24 cellular contexts compared by ENCODE assay signal in genomic region chr1:101363891-101364318, GRCh38.
DNase-seq lines count a peak whose midpoint lies in the region; ATAC-seq, FAIRE-seq and TF ChIP-seq lines count a peak whose summit lies in the region.
"Had no signal": no experiment of that assay in that cellular context is flagged by ENCODE, and none has a peak within 500 bp of the region (broad histone marks: within the 10 kb centered on the region; RNA-seq: fewer than 3 reads in every experiment).

No MANE protein-coding gene starts in this region.

- H3K36me3 Mint-ChIP-seq in activated CD4-positive, alpha-beta T cell treated with anti-CD3 and anti-CD28 coated beads, Interleukin-2, amount 10 ng/mL, durations not matched to agents 24 days and 14 days (ENCODE audit: low read depth), result no peaks in the 10 kb centered on the region
- H3K36me3 Mint-ChIP-seq in activated CD8-positive, alpha-beta T cell treated with anti-CD3 and anti-CD28 coated beads, Interleukin-2, amount 10 ng/mL, durations not matched to agents 7 days and 5 days (ENCODE audit: low read depth), result no peaks in the 10 kb centered on the region
- H3K36me3 Mint-ChIP-seq: activated CD4-positive, alpha-beta memory T cell treated with anti-CD3 and anti-CD28 coated beads for 36 hours had no signal

- no peak for DNase-seq in GM12892 (ENCODE audit: insufficient read length)
- DNase-seq in SIG-M5 (lab: John Stamatoyannopoulos, UW), result no peak
- no peak for DNase-seq in pons (ENCODE audit: low spot score)
- DNase-seq in activated CD4-positive, alpha-beta T cell treated with anti-CD3 and anti-CD28 coated beads, Interleukin-2, amount 10 ng/mL, durations not matched to agents 24 days and 14 days, result no peak
- DNase-seq in activated CD8-positive, alpha-beta T cell treated with anti-CD3 and anti-CD28 coated beads, Interleukin-2, amount 10 ng/mL, durations not matched to agents 7 days and 5 days, result no peak
- DNase-seq: activated B cell treated with CpG ODN at 0.5 μM for 24 hours; activated CD4-positive, alpha-beta memory T cell treated with anti-CD3 and anti-CD28 coated beads for 36 hours; activated gamma-delta T cell treated with Interleukin-2 at 50 U/mL for 16 hours; Caco-2; colonic mucosa; esophagus squamous epithelium; gastrocnemius medialis; islet precursor cell; NCI-H1092 treated with DMSO at 0.1 percent for 48 hours; NCI-H2029; NCI-H226; NCI-H82; T-helper 9 cell; upper lobe of left lung had no signal

- no peak for TF ChIP-seq POLR2A in GM12892 (IDR thresholded peaks at IDR 0.05; ENCODE audit: low read depth, low read length)

- CTCF ChIA-PET in activated CD8-positive, alpha-beta T cell treated with anti-CD3 and anti-CD28 coated beads, Interleukin-2, amount 10 ng/mL, durations not matched to agents 7 days and 5 days (lab: Charles Lee), result interaction anchor here (1.0 to 1.8 kb wide), 3 partner anchors 55 to 142 kb away, joined by 3 to 8 read pairs (median 4); no protein-coding TSS in a partner anchor

- intact Hi-C loops in activated CD4-positive, alpha-beta T cell treated with anti-CD3 and anti-CD28 coated beads, Interleukin-2, amount 10 ng/mL, durations not matched to agents 24 days and 14 days (cut with micrococcal nuclease), result no loop called here

- H3K4me3 Mint-ChIP-seq in activated CD4-positive, alpha-beta T cell treated with anti-CD3 and anti-CD28 coated beads, Interleukin-2, amount 10 ng/mL, durations not matched to agents 24 days and 14 days, result no peak overlapping the region
- H3K4me3 Mint-ChIP-seq in activated CD8-positive, alpha-beta T cell treated with anti-CD3 and anti-CD28 coated beads, Interleukin-2, amount 10 ng/mL, durations not matched to agents 7 days and 5 days, result no peak overlapping the region
- H3K4me3 Mint-ChIP-seq: activated B cell treated with CpG ODN at 0.5 μM for 24 hours; activated CD4-positive, alpha-beta memory T cell treated with anti-CD3 and anti-CD28 coated beads for 36 hours; neural crest cell had no signal

- H3K9me3 Mint-ChIP-seq in activated CD4-positive, alpha-beta T cell treated with anti-CD3 and anti-CD28 coated beads, Interleukin-2, amount 10 ng/mL, durations not matched to agents 24 days and 14 days, result peaks cover 4% of the 10 kb centered on the region
- H3K9me3 Mint-ChIP-seq in activated CD8-positive, alpha-beta T cell treated with anti-CD3 and anti-CD28 coated beads, Interleukin-2, amount 10 ng/mL, durations not matched to agents 7 days and 5 days (ENCODE audit: insufficient read depth), result no peaks in the 10 kb centered on the region
- H3K9me3 Mint-ChIP-seq: activated CD4-positive, alpha-beta memory T cell treated with anti-CD3 and anti-CD28 coated beads for 36 hours had no signal

- H3K27ac Mint-ChIP-seq in activated CD4-positive, alpha-beta T cell treated with anti-CD3 and anti-CD28 coated beads, Interleukin-2, amount 10 ng/mL, durations not matched to agents 24 days and 14 days, result no peak overlapping the region
- no peak overlapping the region for H3K27ac Mint-ChIP-seq in activated CD8-positive, alpha-beta T cell treated with anti-CD3 and anti-CD28 coated beads, Interleukin-2, amount 10 ng/mL, durations not matched to agents 7 days and 5 days
- H3K27ac Mint-ChIP-seq: activated CD4-positive, alpha-beta memory T cell treated with anti-CD3 and anti-CD28 coated beads for 36 hours had no signal

- H3K27ac ChIP-seq in KOPT-K1 (ENCODE audit: low read depth, low read length, poor library complexity, severe bottlenecking), result peak overlapping the region; percentile 40
- H3K27ac ChIP-seq: colonic mucosa, gastrocnemius medialis, prostate gland, upper lobe of left lung had no signal

- POLR2A ChIA-PET in activated CD8-positive, alpha-beta T cell treated with anti-CD3 and anti-CD28 coated beads, Interleukin-2, amount 10 ng/mL, durations not matched to agents 7 days and 5 days (lab: Charles Lee), result interaction anchor here (0.5 kb wide), 1 partner anchor 12 kb away, joined by 4 read pairs; no protein-coding TSS in a partner anchor

- H3K9me3 ChIP-seq in KOPT-K1 (ENCODE audit: insufficient read depth, low read length, poor library complexity, severe bottlenecking), result peaks cover 27% of the 10 kb centered on the region
- H3K9me3 ChIP-seq: Caco-2, colonic mucosa, esophagus squamous epithelium, gastrocnemius medialis, prostate gland, upper lobe of left lung had no signal

- FAIRE-seq in GM12892 (lab: Jason Lieb, UNC), result peak; percentile 84

- H3K4me1 Mint-ChIP-seq in activated CD4-positive, alpha-beta T cell treated with anti-CD3 and anti-CD28 coated beads, Interleukin-2, amount 10 ng/mL, durations not matched to agents 24 days and 14 days, result peaks cover 2% of the 10 kb centered on the region
- no peaks in the 10 kb centered on the region for H3K4me1 Mint-ChIP-seq in activated CD8-positive, alpha-beta T cell treated with anti-CD3 and anti-CD28 coated beads, Interleukin-2, amount 10 ng/mL, durations not matched to agents 7 days and 5 days (ENCODE audit: low read depth)

- peaks cover 18% of the 10 kb centered on the region for H3K27me3 Mint-ChIP-seq in activated CD4-positive, alpha-beta T cell treated with anti-CD3 and anti-CD28 coated beads, Interleukin-2, amount 10 ng/mL, durations not matched to agents 24 days and 14 days
- no peaks in the 10 kb centered on the region for H3K27me3 Mint-ChIP-seq in activated CD8-positive, alpha-beta T cell treated with anti-CD3 and anti-CD28 coated beads, Interleukin-2, amount 10 ng/mL, durations not matched to agents 7 days and 5 days (ENCODE audit: low read depth)
- H3K27me3 Mint-ChIP-seq: activated B cell treated with CpG ODN at 0.5 μM for 24 hours; activated CD4-positive, alpha-beta memory T cell treated with anti-CD3 and anti-CD28 coated beads for 36 hours had no signal

- ATAC-seq in GM19452 (IDR thresholded peaks at IDR 0.05; ENCODE audit: unreplicated experiment), result peak; percentile 43
- peak; percentile 39 for ATAC-seq in HG02870 (IDR thresholded peaks at IDR 0.05; ENCODE audit: unreplicated experiment)
- ATAC-seq in activated CD8-positive, alpha-beta T cell treated with anti-CD3 and anti-CD28 coated beads, Interleukin-2, amount 10 ng/mL, durations not matched to agents 7 days and 5 days, result no peak
- ATAC-seq: gastrocnemius medialis had no signal

- H3K36me3 ChIP-seq in KOPT-K1 (ENCODE audit: insufficient read depth, low read length), result no peaks in the 10 kb centered on the region; the same call in 1 of the 2 replicates
- H3K36me3 ChIP-seq: colonic mucosa, esophagus squamous epithelium, gastrocnemius medialis, prostate gland, upper lobe of left lung had no signal
